In genomic region chr7:31517513-31517912, GRCh38 we compare ENCODE assay signal across 3 cellular contexts.
TF ChIP-seq lines count a peak whose summit lies in the region.

No MANE protein-coding gene starts in this region.

TF ChIP-seq in SK-N-SH, 30 proteins besides CTCF, POLR2A, EP300 and RAD21:
- TF ChIP-seq TAF1 (IDR thresholded peaks at IDR 0.05; ENCODE audit: borderline replicate concordance, low read depth, low read length) (no peak), REST (IDR thresholded peaks at IDR 0.05; ENCODE audit: low read depth, low read length) (no peak), RFX5 (IDR thresholded peaks at IDR 0.05; ENCODE audit: low read length) (no peak), MXI1 (IDR thresholded peaks at IDR 0.05; ENCODE audit: low read depth, low read length) (no peak), SMC3 (IDR thresholded peaks at IDR 0.05; ENCODE audit: low read depth, low read length) (no peak), USF2 (IDR thresholded peaks at IDR 0.05; ENCODE audit: borderline replicate concordance, low read depth, low read length) (no peak)
- TF ChIP-seq, protein P1, sequence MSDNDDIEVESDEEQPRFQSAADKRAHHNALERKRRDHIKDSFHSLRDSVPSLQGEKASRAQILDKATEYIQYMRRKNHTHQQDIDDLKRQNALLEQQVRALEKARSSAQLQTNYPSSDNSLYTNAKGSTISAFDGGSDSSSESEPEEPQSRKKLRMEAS (IDR thresholded peaks at IDR 0.05; ENCODE audit: low read depth): no peak

TF ChIP-seq in SK-N-SH treated with all-trans-retinoic acid at 6 μM for 48 hours, 23 proteins besides CTCF, POLR2A, EP300 and RAD21:
- TF ChIP-seq GLIS3 (CRISPR knock-in tag; IDR thresholded peaks at IDR 0.05): no peak
- TF ChIP-seq TOX (CRISPR knock-in tag; IDR thresholded peaks at IDR 0.05; ENCODE audit: borderline replicate concordance): no peak
- no peak for TF ChIP-seq TCF4 (CRISPR knock-in tag; IDR thresholded peaks at IDR 0.05; ENCODE audit: borderline replicate concordance)
- TF ChIP-seq SNAI2 (CRISPR knock-in tag; IDR thresholded peaks at IDR 0.05): no peak
- TF ChIP-seq, protein P2, sequence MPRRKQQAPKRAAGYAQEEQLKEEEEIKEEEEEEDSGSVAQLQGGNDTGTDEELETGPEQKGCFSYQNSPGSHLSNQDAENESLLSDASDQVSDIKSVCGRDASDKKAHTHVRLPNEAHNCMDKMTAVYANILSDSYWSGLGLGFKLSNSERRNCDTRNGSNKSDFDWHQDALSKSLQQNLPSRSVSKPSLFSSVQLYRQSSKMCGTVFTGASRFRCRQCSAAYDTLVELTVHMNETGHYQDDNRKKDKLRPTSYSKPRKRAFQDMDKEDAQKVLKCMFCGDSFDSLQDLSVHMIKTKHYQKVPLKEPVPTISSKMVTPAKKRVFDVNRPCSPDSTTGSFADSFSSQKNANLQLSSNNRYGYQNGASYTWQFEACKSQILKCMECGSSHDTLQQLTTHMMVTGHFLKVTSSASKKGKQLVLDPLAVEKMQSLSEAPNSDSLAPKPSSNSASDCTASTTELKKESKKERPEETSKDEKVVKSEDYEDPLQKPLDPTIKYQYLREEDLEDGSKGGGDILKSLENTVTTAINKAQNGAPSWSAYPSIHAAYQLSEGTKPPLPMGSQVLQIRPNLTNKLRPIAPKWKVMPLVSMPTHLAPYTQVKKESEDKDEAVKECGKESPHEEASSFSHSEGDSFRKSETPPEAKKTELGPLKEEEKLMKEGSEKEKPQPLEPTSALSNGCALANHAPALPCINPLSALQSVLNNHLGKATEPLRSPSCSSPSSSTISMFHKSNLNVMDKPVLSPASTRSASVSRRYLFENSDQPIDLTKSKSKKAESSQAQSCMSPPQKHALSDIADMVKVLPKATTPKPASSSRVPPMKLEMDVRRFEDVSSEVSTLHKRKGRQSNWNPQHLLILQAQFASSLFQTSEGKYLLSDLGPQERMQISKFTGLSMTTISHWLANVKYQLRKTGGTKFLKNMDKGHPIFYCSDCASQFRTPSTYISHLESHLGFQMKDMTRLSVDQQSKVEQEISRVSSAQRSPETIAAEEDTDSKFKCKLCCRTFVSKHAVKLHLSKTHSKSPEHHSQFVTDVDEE (CRISPR knock-in tag; IDR thresholded peaks at IDR 0.05): no peak
- TF ChIP-seq RARB (CRISPR knock-in tag; IDR thresholded peaks at IDR 0.05): no peak

TF ChIP-seq in H1, 55 proteins besides CTCF, POLR2A, EP300 and RAD21:
- no peak for TF ChIP-seq SIN3A (conservative IDR thresholded peaks at IDR 0.05 in 1 of 2, IDR thresholded peaks at IDR 0.05 in 1 of 2; ENCODE audit: low read depth in 1 of 2, low read length in 2 of 2)
